ENCODE assay signal across 14 cellular contexts in genomic region chr9:87107072-87107471, GRCh38.
DNase-seq lines count a peak whose midpoint lies in the region; ATAC-seq and TF ChIP-seq lines count a peak whose summit lies in the region.
"Had no signal": no experiment of that assay in that cellular context is flagged by ENCODE, and none has a peak within 500 bp of the region (broad histone marks: within the 10 kb centered on the region; RNA-seq: fewer than 3 reads in every experiment).

No MANE protein-coding gene starts in this region.

- no peak overlapping the region for H3K9ac ChIP-seq in Karpas-422 (ENCODE audit: low read length)

- no peak overlapping the region for H2AFZ ChIP-seq in Karpas-422 (ENCODE audit: low read length)

- no peaks in the 10 kb centered on the region for H3K79me2 ChIP-seq in Karpas-422 (ENCODE audit: low read length)

- H3K9me3 ChIP-seq in Karpas-422 (ENCODE audit: low read length), result no peaks in the 10 kb centered on the region
- H3K9me3 ChIP-seq in naive thymus-derived CD4-positive, alpha-beta T cell (ENCODE audit: control insufficient read depth in 2 of 3, low read length in 3 of 3), result no peaks in the 10 kb centered on the region
- H3K9me3 ChIP-seq: right lobe of liver, transverse colon had no signal

- peaks cover 58% of the 10 kb centered on the region for H3K4me1 Mint-ChIP-seq in chondrocyte (ENCODE audit: low read depth)
- H3K4me1 Mint-ChIP-seq in naive thymus-derived CD4-positive, alpha-beta T cell, result no peaks in the 10 kb centered on the region
- H3K4me1 Mint-ChIP-seq: activated T-helper 17 cell treated with anti-CD3 and anti-CD28 coated beads, Interleukin-2, amount 50 U/mL, for 72 hours had no signal

- CTCF ChIA-PET in naive thymus-derived CD4-positive, alpha-beta T cell (lab: Charles Lee), result no interaction called here

- peak; percentile 40 for TF ChIP-seq CTCF in chondrocyte (IDR thresholded peaks at IDR 0.05)

- H3K27me3 ChIP-seq in Karpas-422 (ENCODE audit: low read length), result 0 out of 2 replicates have a peak, but pooled peaks cover 4% of the 10 kb centered on the region
- no peaks in the 10 kb centered on the region for H3K27me3 ChIP-seq in naive thymus-derived CD4-positive, alpha-beta T cell (ENCODE audit: control insufficient read depth in 2 of 2, insufficient read depth in 2 of 2, low read length in 2 of 2)
- H3K27me3 ChIP-seq: right lobe of liver, transverse colon had no signal

- peaks cover 2% of the 10 kb centered on the region for H3K36me3 Mint-ChIP-seq in chondrocyte (ENCODE audit: low read depth)
- H3K36me3 Mint-ChIP-seq in naive thymus-derived CD4-positive, alpha-beta T cell, result no peaks in the 10 kb centered on the region

- H3K4me2 ChIP-seq in Karpas-422 (ENCODE audit: low read depth, low read length, poor library complexity, severe bottlenecking), result no peak overlapping the region

- H3K36me3 ChIP-seq in Karpas-422 (ENCODE audit: insufficient read depth, low read length), result no peaks in the 10 kb centered on the region
- no peaks in the 10 kb centered on the region for H3K36me3 ChIP-seq in naive thymus-derived CD4-positive, alpha-beta T cell (ENCODE audit: control insufficient read depth in 2 of 3, insufficient read depth in 3 of 3, low read length in 3 of 3)
- H3K36me3 ChIP-seq: right lobe of liver, transverse colon had no signal

- no peak overlapping the region for H3K27ac ChIP-seq in Karpas-422 (ENCODE audit: low read length)
- H3K27ac ChIP-seq in naive thymus-derived CD4-positive, alpha-beta T cell (ENCODE audit: low read depth, low read length), result no peak overlapping the region
- H3K27ac ChIP-seq: right lobe of liver, transverse colon had no signal

- POLR2A ChIA-PET in naive thymus-derived CD4-positive, alpha-beta T cell (lab: Charles Lee), result no interaction called here

- no peaks in the 10 kb centered on the region for H3K9me2 ChIP-seq in Karpas-422 (replicated peaks; ENCODE audit: insufficient read depth, low read length)

- DNase-seq in Daoy (ENCODE audit: low read depth) (peak; percentile 20), Karpas-422 (peak; percentile 40), chondrocyte (ENCODE audit: low spot score) (no peak), left kidney (ENCODE audit: low read depth, low spot score) (peak; percentile 70), cardiac septum (ENCODE audit: low spot score) (no peak), NCI-H2029 treated with DMSO at 0.1 percent for 48 hours (lab: John Stamatoyannopoulos, UW) (no peak)
- DNase-seq in naive thymus-derived CD4-positive, alpha-beta T cell, result no peak
- DNase-seq: COR-L47, NCI-H2081 treated with DMSO at 0.1 percent for 48 hours, right lobe of liver, transverse colon had no signal

- peaks cover 3% of the 10 kb centered on the region for H3K9me3 Mint-ChIP-seq in chondrocyte (ENCODE audit: low read depth)
- peaks cover 0 to 10% (median 6%) of the 10 kb centered on the region in 11 donors for H3K9me3 Mint-ChIP-seq in naive thymus-derived CD4-positive, alpha-beta T cell

- H3K27ac Mint-ChIP-seq in chondrocyte (ENCODE audit: unreplicated experiment), result no peak overlapping the region
- no peak overlapping the region for H3K27ac Mint-ChIP-seq in naive thymus-derived CD4-positive, alpha-beta T cell
- H3K27ac Mint-ChIP-seq: activated T-helper 17 cell treated with anti-CD3 and anti-CD28 coated beads, Interleukin-2, amount 50 U/mL, for 72 hours had no signal

- no peaks in the 10 kb centered on the region for H3K4me1 ChIP-seq in Karpas-422 (ENCODE audit: low read length)
- H3K4me1 ChIP-seq in naive thymus-derived CD4-positive, alpha-beta T cell (ENCODE audit: control insufficient read depth in 2 of 2, insufficient read depth in 2 of 2, low read length in 2 of 2), result no peaks in the 10 kb centered on the region
- H3K4me1 ChIP-seq: right lobe of liver had no signal

- H3K27me3 Mint-ChIP-seq in chondrocyte (ENCODE audit: low read depth), result no peaks in the 10 kb centered on the region
- peaks cover 0 to 30% (median 15%) of the 10 kb centered on the region in 5 donors for H3K27me3 Mint-ChIP-seq in naive thymus-derived CD4-positive, alpha-beta T cell

- H3K4me3 Mint-ChIP-seq in chondrocyte (ENCODE audit: unreplicated experiment), result no peak overlapping the region
- no peak overlapping the region for H3K4me3 Mint-ChIP-seq in naive thymus-derived CD4-positive, alpha-beta T cell
- H3K4me3 Mint-ChIP-seq: activated T-helper 17 cell treated with anti-CD3 and anti-CD28 coated beads, Interleukin-2, amount 50 U/mL, for 72 hours had no signal

- intact Hi-C loops in naive thymus-derived CD4-positive, alpha-beta T cell (cut with micrococcal nuclease), result no loop called here
- intact Hi-C loops in cardiac septum (cut with DNase I), result no loop called here

- no peak overlapping the region for H3K4me3 ChIP-seq in Karpas-422 (ENCODE audit: low read length)
- no peak overlapping the region for H3K4me3 ChIP-seq in naive thymus-derived CD4-positive, alpha-beta T cell (ENCODE audit: low read length)
- H3K4me3 ChIP-seq: right lobe of liver, transverse colon had no signal

- ATAC-seq in naive thymus-derived CD4-positive, alpha-beta T cell, result no peak
- ATAC-seq in GM19452 (IDR thresholded peaks at IDR 0.05; ENCODE audit: unreplicated experiment), result no peak
- ATAC-seq: activated T-helper 17 cell treated with anti-CD3 and anti-CD28 coated beads, Interleukin-2, amount 50 U/mL, for 72 hours; Panc1 had no signal

- H4K20me1 ChIP-seq in Karpas-422 (ENCODE audit: insufficient read depth, low read depth, low read length), result no peaks in the 10 kb centered on the region

Comparison
In these comparisons a context has a peak if more than half of its experiments do, and no peak if none do; other contexts are left out.
1. DNase-seq: peak in Daoy (single experiment), Karpas-422 (single experiment) and left kidney (single experiment); none in chondrocyte (single experiment), naive thymus-derived CD4-positive, alpha-beta T cell (0 of 9), cardiac septum (single experiment) and NCI-H2029 treated with DMSO at 0.1 percent for 48 hours (single experiment).